In genomic region chr10:71845410-71846406, GRCh38 we compare ENCODE assay signal across 16 cellular contexts. TPM values are rescaled to one million over a fixed set of nuclear protein-coding genes. Genes with fewer than 3 reads are reported as not detected.
DNase-seq lines count a peak whose midpoint lies in the region; ATAC-seq and TF ChIP-seq lines count a peak whose summit lies in the region.
"Had no signal": no experiment of that assay in that cellular context is flagged by ENCODE, and none has a peak within 500 bp of the region (broad histone marks: within the 10 kb centered on the region; RNA-seq: fewer than 3 reads in every experiment).

No MANE protein-coding gene starts in this region.

- intact Hi-C loops in natural killer cell (cut with micrococcal nuclease): no loop called here

- H3K4me1 ChIP-seq in esophagus (ENCODE audit: control insufficient read depth in 2 of 2, insufficient read depth in 2 of 2, low read length in 1 of 2): peaks cover 6 to 14% of the 10 kb centered on the region in 2 donors

- no peak for TF ChIP-seq CTCF in natural killer cell (IDR thresholded peaks at IDR 0.05)

- H3K9me3 ChIP-seq in esophagus (ENCODE audit: control insufficient read depth in 2 of 2, insufficient read depth in 1 of 2, low read depth in 1 of 2, low read length in 1 of 2): no peaks in the 10 kb centered on the region

- H3K9me3 Mint-ChIP-seq in natural killer cell (no peaks in the 10 kb centered on the region), memory B cell (no peaks in the 10 kb centered on the region)
- H3K9me3 Mint-ChIP-seq in natural killer cell treated with Interleukin-12 subunit alpha and Interleukin-12 subunit beta and Interleukin-15 and Interleukin-18, amount 100 ng/mL, for 72 hours: no peaks in the 10 kb centered on the region
- H3K9me3 Mint-ChIP-seq: GM23338; naive thymus-derived CD8-positive, alpha-beta T cell; T-helper 1 cell treated with Interleukin-12 subunit alpha and Interleukin-12 subunit beta and Interleukin-4 antibody, amounts not matched to agents 30 μg/mL and 1 μg/mL, for 36 hours had no signal

- H3K27me3 ChIP-seq in esophagus (ENCODE audit: control insufficient read depth in 1 of 2, insufficient read depth in 2 of 2, low read length in 2 of 2): no peaks in the 10 kb centered on the region

- DNase-seq in natural killer cell (no peak), memory B cell (ENCODE audit: low spot score in 2 of 2) (no peak), H4 (ENCODE audit: low spot score) (no peak), AG08395 (ENCODE audit: low spot score) (no peak)
- DNase-seq in natural killer cell treated with Interleukin-12 subunit alpha and Interleukin-12 subunit beta and Interleukin-15 and Interleukin-18, amount 100 ng/mL, for 72 hours (ENCODE audit: low spot score): no peak
- DNase-seq: activated CD4-positive, alpha-beta T cell treated with anti-CD3 and anti-CD28 coated beads, Interleukin-2, amount 50 U/mL, for 4 hours; activated gamma-delta T cell treated with Interleukin-2 at 50 U/mL for 16 hours; naive thymus-derived CD8-positive, alpha-beta T cell; NCI-H2171; PC-3 had no signal

- H3K4me3 Mint-ChIP-seq in natural killer cell (peak overlapping the region; percentile 22), memory B cell (no peak overlapping the region)
- no peak overlapping the region for H3K4me3 Mint-ChIP-seq in natural killer cell treated with Interleukin-12 subunit alpha and Interleukin-12 subunit beta and Interleukin-15 and Interleukin-18, amount 100 ng/mL, for 72 hours
- H3K4me3 Mint-ChIP-seq: GM23338; T-helper 1 cell treated with Interleukin-12 subunit alpha and Interleukin-12 subunit beta and Interleukin-4 antibody, amounts not matched to agents 30 μg/mL and 1 μg/mL, for 36 hours had no signal

- ATAC-seq in natural killer cell: peak in 1 of 3 donors; percentile 12
- no peak for ATAC-seq in natural killer cell treated with Interleukin-12 subunit alpha and Interleukin-12 subunit beta and Interleukin-15 and Interleukin-18, amount 100 ng/mL, for 72 hours
- no peak for ATAC-seq in memory B cell (ENCODE audit: low read depth)
- no peak for ATAC-seq in HG02623 (IDR thresholded peaks at IDR 0.05; ENCODE audit: unreplicated experiment)
- no peak for ATAC-seq in GM18858 (IDR thresholded peaks at IDR 0.05; ENCODE audit: unreplicated experiment)
- ATAC-seq: GM23338; naive thymus-derived CD8-positive, alpha-beta T cell; PC-3 had no signal

- 54 to 59% methylated on average over 11 of the region's 11 CpGs for WGBS in esophagus, 2 donors

- H3K27ac ChIP-seq in esophagus (ENCODE audit: low read depth in 2 of 2, low read length in 1 of 2): peak overlapping the region; percentile 40 to 82

- H3K27ac Mint-ChIP-seq in natural killer cell: peak overlapping the region; percentile 52 to 63
- peak overlapping the region in 1 of 2 donors; percentile 33 for H3K27ac Mint-ChIP-seq in natural killer cell treated with Interleukin-12 subunit alpha and Interleukin-12 subunit beta and Interleukin-15 and Interleukin-18, amount 100 ng/mL, for 72 hours
- H3K27ac Mint-ChIP-seq in memory B cell: peak overlapping the region; percentile 31
- H3K27ac Mint-ChIP-seq: GM23338; T-helper 1 cell treated with Interleukin-12 subunit alpha and Interleukin-12 subunit beta and Interleukin-4 antibody, amounts not matched to agents 30 μg/mL and 1 μg/mL, for 36 hours had no signal

- no peaks in the 10 kb centered on the region for H3K36me3 Mint-ChIP-seq in natural killer cell
- H3K36me3 Mint-ChIP-seq in natural killer cell treated with Interleukin-12 subunit alpha and Interleukin-12 subunit beta and Interleukin-15 and Interleukin-18, amount 100 ng/mL, for 72 hours: no peaks in the 10 kb centered on the region
- H3K36me3 Mint-ChIP-seq in memory B cell: peaks cover 4% of the 10 kb centered on the region

- H3K27me3 Mint-ChIP-seq in natural killer cell (ENCODE audit: low read depth in 2 of 2): no peaks in the 10 kb centered on the region
- H3K27me3 Mint-ChIP-seq in natural killer cell treated with Interleukin-12 subunit alpha and Interleukin-12 subunit beta and Interleukin-15 and Interleukin-18, amount 100 ng/mL, for 72 hours: no peaks in the 10 kb centered on the region
- no peaks in the 10 kb centered on the region for H3K27me3 Mint-ChIP-seq in memory B cell
- H3K27me3 Mint-ChIP-seq: naive thymus-derived CD8-positive, alpha-beta T cell had no signal

- H3K4me3 ChIP-seq in esophagus (ENCODE audit: low read depth in 1 of 2, low read length in 2 of 2): no peak overlapping the region
- H3K4me3 ChIP-seq: GM23338, smooth muscle cell had no signal

- H3K4me1 Mint-ChIP-seq in natural killer cell (peaks cover 76 to 81% of the 10 kb centered on the region in 2 donors), memory B cell (peaks cover 54% of the 10 kb centered on the region)
- peaks cover 53 to 75% of the 10 kb centered on the region in 2 donors for H3K4me1 Mint-ChIP-seq in natural killer cell treated with Interleukin-12 subunit alpha and Interleukin-12 subunit beta and Interleukin-15 and Interleukin-18, amount 100 ng/mL, for 72 hours (ENCODE audit: low read depth in 2 of 2)

- peaks cover 0 to 3% of the 10 kb centered on the region in 2 donors for H3K36me3 ChIP-seq in esophagus (ENCODE audit: control insufficient read depth in 2 of 2, insufficient read depth in 2 of 2, low read length in 1 of 2)

RNA-seq across cellular contexts. Expression of gene PSAP, which starts 5.3 kb away (rescaled TPM):
- total RNA-seq in natural killer cell: 100 to 1,000 TPM; 324 to 488 (median 428) TPM
- total RNA-seq in natural killer cell treated with Interleukin-12 subunit alpha and Interleukin-12 subunit beta and Interleukin-15 and Interleukin-18, amount 100 ng/mL, for 72 hours: 100 to 1,000 TPM; 136 to 207 TPM
- polyA plus RNA-seq in esophagus: 100 to 1,000 TPM; 157 to 241 TPM
- total RNA-seq in H4 (2014; rRNA removed; shearing (Covaris generic)): 428 and 490 TPM in 2 replicates
